12 cellular contexts compared by ENCODE assay signal in genomic region chr6:152783217-152783878, GRCh38. TPM values are rescaled to one million over a fixed set of nuclear protein-coding genes. Genes with fewer than 3 reads are reported as not detected.
"Had no signal": no experiment of that assay in that cellular context is flagged by ENCODE, and none has a peak within 500 bp of the region (broad histone marks: within the 10 kb centered on the region; RNA-seq: fewer than 3 reads in every experiment).

No MANE protein-coding gene starts in this region.

- H3K4me1 Mint-ChIP-seq: activated naive CD8-positive, alpha-beta T cell treated with anti-CD3 and anti-CD28 coated beads for 36 hours; naive thymus-derived CD8-positive, alpha-beta T cell had no signal

- H3K9me3 Mint-ChIP-seq: naive thymus-derived CD8-positive, alpha-beta T cell had no signal

- DNase-seq: activated CD4-positive, alpha-beta T cell treated with anti-CD3 and anti-CD28 coated beads, Interleukin-2, amount 50 U/mL, for 1 hour; activated CD8-positive, alpha-beta memory T cell treated with anti-CD3 and anti-CD28 coated beads for 24 hours; activated naive CD8-positive, alpha-beta T cell treated with anti-CD3 and anti-CD28 coated beads for 36 hours; amygdala; body of pancreas; colonic mucosa; hippocampal formation; mesenchymal stem cell; naive thymus-derived CD8-positive, alpha-beta T cell; stimulated activated CD4-positive, alpha-beta T cell treated with anti-CD3 and anti-CD28 coated beads, Interleukin-1b, Interleukin-23, amount 100 ng/mL, for 48 hours; stomach; testis had no signal

- H3K27me3 Mint-ChIP-seq: activated naive CD8-positive, alpha-beta T cell treated with anti-CD3 and anti-CD28 coated beads for 36 hours; naive thymus-derived CD8-positive, alpha-beta T cell had no signal

- H3K36me3 Mint-ChIP-seq: activated naive CD8-positive, alpha-beta T cell treated with anti-CD3 and anti-CD28 coated beads for 36 hours; naive thymus-derived CD8-positive, alpha-beta T cell had no signal

- ATAC-seq: body of pancreas; naive thymus-derived CD8-positive, alpha-beta T cell had no signal

- H3K27ac Mint-ChIP-seq: activated naive CD8-positive, alpha-beta T cell treated with anti-CD3 and anti-CD28 coated beads for 36 hours; naive thymus-derived CD8-positive, alpha-beta T cell had no signal

- H3K4me3 Mint-ChIP-seq: activated naive CD8-positive, alpha-beta T cell treated with anti-CD3 and anti-CD28 coated beads for 36 hours; naive thymus-derived CD8-positive, alpha-beta T cell had no signal

RNA-seq across cellular contexts. Expression of gene VIP, which starts 32.8 kb away (rescaled TPM):
- total RNA-seq: activated naive CD8-positive, alpha-beta T cell treated with anti-CD3 and anti-CD28 coated beads for 36 hours; naive thymus-derived CD8-positive, alpha-beta T cell had no signal
